In the genomic region with DNA sequence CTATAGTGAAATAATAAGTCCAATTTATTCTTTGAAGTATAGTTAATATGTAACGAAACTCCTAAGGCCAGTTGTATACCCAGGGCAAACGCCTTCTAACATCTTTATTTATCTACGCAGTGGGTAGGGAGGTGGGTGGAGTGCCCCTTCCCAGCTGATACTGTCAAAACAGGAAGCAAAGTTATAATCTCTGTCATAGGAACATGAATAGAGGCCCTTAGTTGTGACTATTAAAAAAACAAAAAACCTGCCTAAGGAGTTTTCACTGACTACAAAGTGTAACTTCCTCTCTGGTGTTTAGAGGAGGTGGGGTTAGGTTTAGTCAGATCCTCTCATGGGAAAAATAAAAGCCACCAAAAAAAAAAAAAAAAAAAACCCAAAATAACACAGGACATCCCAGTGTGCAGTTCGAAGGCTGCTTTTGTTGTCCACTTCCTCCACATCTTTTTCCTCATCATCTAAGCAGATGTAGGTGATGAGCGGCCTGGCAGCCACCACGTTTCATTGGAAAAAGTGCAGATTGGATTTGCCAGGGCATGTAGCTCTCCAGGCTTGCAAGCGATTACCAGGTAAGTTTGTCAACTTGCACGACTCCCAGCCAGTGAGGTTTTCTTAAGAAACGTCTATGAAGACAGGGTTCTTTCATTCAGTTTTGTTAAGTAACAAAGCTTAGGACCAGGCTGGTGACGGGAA, we compare ENCODE assay signal across 8 cellular contexts. TPM values are rescaled to one million over a fixed set of nuclear protein-coding genes. Genes with fewer than 3 reads are reported as not detected.
A peak's percentile ranks its signal among the peaks of the same experiment; 100 is the strongest.
DNase-seq lines count a peak whose midpoint lies in the region; ATAC-seq and TF ChIP-seq lines count a peak whose summit lies in the region.

No MANE protein-coding gene starts in this region.

- no peak overlapping the region for H3K27ac ChIP-seq in ovary

- no peaks in the 10 kb centered on the region for H3K9me3 ChIP-seq in ovary

- peaks cover 40% of the 10 kb centered on the region for H3K4me1 Mint-ChIP-seq in progenitor cell of endocrine pancreas (ENCODE audit: low read depth)

- no peak overlapping the region for H3K4me3 ChIP-seq in ovary

- H3K4me1 ChIP-seq in ovary (ENCODE audit: insufficient read depth), result peaks cover 2% of the 10 kb centered on the region

- no peak overlapping the region for H3K4me3 Mint-ChIP-seq in progenitor cell of endocrine pancreas (ENCODE audit: low read depth)

- H3K36me3 Mint-ChIP-seq in progenitor cell of endocrine pancreas (ENCODE audit: insufficient read depth), result peaks cover 10% of the 10 kb centered on the region

- H3K36me3 ChIP-seq in ovary, result no peaks in the 10 kb centered on the region

- ATAC-seq in GM18858 (IDR thresholded peaks at IDR 0.05; ENCODE audit: unreplicated experiment), result peak; percentile 34
- ATAC-seq in HG02759 (IDR thresholded peaks at IDR 0.05; ENCODE audit: unreplicated experiment), result peak; percentile 50
- ATAC-seq in GM19328 (IDR thresholded peaks at IDR 0.05; ENCODE audit: unreplicated experiment), result no peak

- TF ChIP-seq EP300 in ovary (IDR thresholded peaks at IDR 0.05), result no peak

- DNase-seq in NOMO-1 treated with dmso at 0.1 percent for 144 hours (lab: John Stamatoyannopoulos, UW; ENCODE audit: unreplicated experiment) (peak; percentile 51), dermis blood vessel endothelial cell (peak; percentile 92), progenitor cell of endocrine pancreas (ENCODE audit: low spot score, unreplicated experiment) (no peak), NCI-H1694 treated with DMSO at 0.1 percent for 48 hours (lab: John Stamatoyannopoulos, UW) (no peak), ovary (no peak)

- no peaks in the 10 kb centered on the region for H3K27me3 ChIP-seq in ovary

- peak overlapping the region; percentile 58 for H3K27ac Mint-ChIP-seq in progenitor cell of endocrine pancreas

- no peaks in the 10 kb centered on the region for H3K27me3 Mint-ChIP-seq in progenitor cell of endocrine pancreas

- WGBS in ovary, 3 donors, result 75 to 77% (median 75%) methylated on average over 10 of the region's 10 CpGs

- intact Hi-C loops in ovary (cut with DNase I), result no loop called here

- TF ChIP-seq CTCF in progenitor cell of endocrine pancreas (IDR thresholded peaks at IDR 0.05; ENCODE audit: unreplicated experiment) (no peak), ovary (IDR thresholded peaks at IDR 0.05) (no peak)

- TF ChIP-seq POLR2A in ovary (IDR thresholded peaks at IDR 0.05), result no peak

- H3K9me3 Mint-ChIP-seq in progenitor cell of endocrine pancreas (ENCODE audit: low read depth), result peaks cover 3% of the 10 kb centered on the region

RNA-seq across cellular contexts. Expression of gene UTRN, which starts 58.7 kb away (rescaled TPM):
- 719 and 803 TPM in 2 replicates for total RNA-seq in dermis blood vessel endothelial cell
- total RNA-seq in progenitor cell of endocrine pancreas, result 249 and 263 TPM in 2 replicates
- total RNA-seq in ovary, result 100 to 1,000 TPM; 105 to 155 (median 132) TPM
- 10 to 100 TPM; 27.6 to 63.0 TPM for polyA plus RNA-seq in ovary

Comparison
In these comparisons a context has a peak if more than half of its experiments do, and no peak if none do; other contexts are left out.
1. DNase-seq: peak in NOMO-1 treated with dmso at 0.1 percent for 144 hours (single experiment) and dermis blood vessel endothelial cell (single experiment); none in progenitor cell of endocrine pancreas (single experiment), NCI-H1694 treated with DMSO at 0.1 percent for 48 hours (single experiment) and ovary (0 of 5).